In the genomic region with DNA sequence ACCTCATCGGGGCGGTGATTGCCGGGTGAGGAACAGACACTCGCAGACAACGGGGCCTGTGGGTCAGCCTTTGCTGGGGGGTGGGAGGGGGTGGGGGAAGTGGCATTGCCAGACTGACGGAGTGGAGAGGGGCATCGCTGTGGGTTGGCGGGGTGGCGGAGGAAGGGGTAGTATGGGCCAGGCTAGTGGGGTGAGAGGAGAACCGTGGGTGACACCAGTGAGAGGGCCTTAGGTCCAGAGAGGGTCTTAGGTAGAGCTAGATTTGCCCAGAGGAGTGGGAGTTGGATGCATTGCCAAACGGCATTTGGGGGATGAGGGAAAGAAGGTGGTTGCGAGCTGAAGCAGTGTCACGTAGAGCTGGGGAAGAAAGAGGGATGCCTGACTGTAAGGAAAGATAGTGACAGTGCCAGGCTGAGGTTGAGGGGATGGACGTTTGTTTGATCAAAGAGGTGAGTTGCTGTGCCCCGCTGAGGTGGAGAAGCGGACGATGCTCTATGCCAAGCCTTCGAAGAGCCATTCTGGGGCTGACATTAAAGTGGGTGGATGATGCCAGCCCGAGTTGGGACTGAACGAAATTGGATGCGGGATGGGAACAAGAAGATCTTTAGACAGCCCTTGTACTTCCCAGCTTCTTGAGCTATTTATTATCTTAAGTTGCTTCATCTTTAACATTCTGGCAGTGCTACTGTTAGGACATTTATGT, we compare ENCODE assay signal across 8 cellular contexts. TPM values are rescaled to one million over a fixed set of nuclear protein-coding genes. Genes with fewer than 3 reads are reported as not detected.
DNase-seq lines count a peak whose midpoint lies in the region; ATAC-seq and TF ChIP-seq lines count a peak whose summit lies in the region.

No MANE protein-coding gene starts in this region.

- no peaks in the 10 kb centered on the region for H3K9me2 ChIP-seq in OCI-LY7 (ENCODE audit: insufficient read depth, low read length)

- H3K4me3 ChIP-seq in OCI-LY7 (ENCODE audit: low read depth, low read length, poor library complexity, severe bottlenecking), result peak overlapping the region; percentile 84
- peak overlapping the region; percentile 99 for H3K4me3 ChIP-seq in endodermal cell (ENCODE audit: low read length)
- H3K4me3 ChIP-seq in neutrophil (ENCODE audit: low read depth in 1 of 2, low read length in 1 of 2), result peak overlapping the region; percentile 83 to 94

- H3K79me2 ChIP-seq in OCI-LY7 (ENCODE audit: insufficient read depth, low read depth, low read length), result peaks cover 76% of the 10 kb centered on the region

- BruUV-seq in Calu3 (replicated peaks; lab: Mats Ljungman, UMichigan) (no TSS peak), OCI-LY7 (replicated peaks; lab: Mats Ljungman, UMichigan) (no TSS peak)

- H3K4me1 ChIP-seq in OCI-LY7 (ENCODE audit: insufficient read depth, low read length, poor library complexity, severe bottlenecking) (peaks cover 31% of the 10 kb centered on the region), endodermal cell (ENCODE audit: control insufficient read depth, insufficient read depth, low read length) (no peaks in the 10 kb centered on the region), neutrophil (ENCODE audit: control insufficient read depth in 1 of 2, insufficient read depth in 1 of 2, low read depth in 1 of 2, low read length in 1 of 2) (peaks cover 36% of the 10 kb centered on the region in 2 experiments)

- H3K36me3 Mint-ChIP-seq in Calu3 (ENCODE audit: insufficient read depth, unreplicated experiment) (peaks cover 92% of the 10 kb centered on the region), endodermal cell (ENCODE audit: low read depth) (peaks cover 30% of the 10 kb centered on the region)

- intact Hi-C loops in Calu3 (cut with micrococcal nuclease; ENCODE audit: unreplicated experiment) (loop anchor here (1.0 kb wide), 1 partner anchor 235 kb away; a partner anchor contains a TSS), OCI-LY7 (cut with micrococcal nuclease; ENCODE audit: unreplicated experiment) (loop anchor here (2.0 kb wide), 1 partner anchor 212 kb away; a partner anchor contains a TSS), head of caudate nucleus (cut with DNase I) (no loop called here)

- H3K4me1 Mint-ChIP-seq in Calu3 (ENCODE audit: low read depth, unreplicated experiment), result peaks cover 34% of the 10 kb centered on the region
- peaks cover 16% of the 10 kb centered on the region for H3K4me1 Mint-ChIP-seq in endodermal cell

- TF ChIP-seq CTCF in Calu3 (IDR thresholded peaks at IDR 0.05; ENCODE audit: unreplicated experiment) (no peak), OCI-LY7 (conservative IDR thresholded peaks at IDR 0.05; ENCODE audit: low read length) (no peak), endodermal cell (conservative IDR thresholded peaks at IDR 0.05) (no peak), neutrophil (IDR thresholded peaks at IDR 0.05) (no peak)

- CTCF ChIA-PET in Calu3 (lab: Charles Lee) (interaction anchor here (0.7 to 3.1 kb wide), 9 partner anchors 19 to 250 kb away, joined by 3 to 27 read pairs (median 6); no protein-coding TSS in a partner anchor), OCI-LY7 (lab: Charles Lee; ENCODE audit: unreplicated experiment) (interaction anchor here (0.6 to 0.8 kb wide), 2 partner anchors 52 to 201 kb away, joined by 5 to 6 read pairs; no protein-coding TSS in a partner anchor)

- ATAC-seq in GM21360 (IDR thresholded peaks at IDR 0.05; ENCODE audit: unreplicated experiment), result no peak
- no peak for ATAC-seq in HG03196 (IDR thresholded peaks at IDR 0.05; ENCODE audit: unreplicated experiment)

- H3K27ac ChIP-seq in OCI-LY7 (ENCODE audit: low read depth, low read length, poor library complexity, severe bottlenecking), result peak overlapping the region; percentile 17
- H3K27ac ChIP-seq in endodermal cell (ENCODE audit: low read depth, low read length), result peak overlapping the region; percentile 79
- peak overlapping the region; percentile 93 for H3K27ac ChIP-seq in neutrophil

- H3K27me3 Mint-ChIP-seq in Calu3 (ENCODE audit: unreplicated experiment), result no peaks in the 10 kb centered on the region
- H3K27me3 Mint-ChIP-seq in endodermal cell (ENCODE audit: insufficient read depth), result no peaks in the 10 kb centered on the region

- H3K27ac Mint-ChIP-seq in Calu3 (ENCODE audit: unreplicated experiment) (peak overlapping the region; percentile 93), endodermal cell (peak overlapping the region; percentile 97)

- H2AFZ ChIP-seq in OCI-LY7 (ENCODE audit: low read length), result peak overlapping the region; percentile 42; the same call in 1 of the 2 replicates

- 15 to 19% methylated on average over 9 to 21 of the region's 21 CpGs for WGBS in endodermal cell (ENCODE audit: insufficient coverage in 1 of 2, insufficient read length in 1 of 2), 2 experiments

- H3K9me3 Mint-ChIP-seq in Calu3 (ENCODE audit: low read depth, unreplicated experiment) (no peaks in the 10 kb centered on the region), endodermal cell (no peaks in the 10 kb centered on the region)

- POLR2A ChIA-PET in OCI-LY7 (lab: Charles Lee), result interaction anchor here (0.6 to 2.7 kb wide), 17 partner anchors 8 to 639 kb away, joined by 3 to 18 read pairs (median 4); a partner anchor contains a TSS

- DNase-seq in Calu3 (no peak), OCI-LY7 (ENCODE audit: low spot score) (no peak), endodermal cell (no peak), head of caudate nucleus (no peak), cerebellar cortex (ENCODE audit: low spot score) (no peak)

- H3K36me3 ChIP-seq in OCI-LY7 (ENCODE audit: insufficient read depth, low read length) (peaks cover 43% of the 10 kb centered on the region), endodermal cell (ENCODE audit: control insufficient read depth, insufficient read depth, low read length) (peaks cover 44% of the 10 kb centered on the region), neutrophil (peaks cover 19% of the 10 kb centered on the region)

- H3K4me3 Mint-ChIP-seq in Calu3 (ENCODE audit: low read depth, unreplicated experiment) (peak overlapping the region; percentile 90), endodermal cell (peak overlapping the region; percentile 89)

- H3K27me3 ChIP-seq in endodermal cell (ENCODE audit: control insufficient read depth, insufficient read depth, low read length, poor library complexity, severe bottlenecking) (no peaks in the 10 kb centered on the region), neutrophil (no peaks in the 10 kb centered on the region)

- no peaks in the 10 kb centered on the region for H4K20me1 ChIP-seq in OCI-LY7 (ENCODE audit: insufficient read depth, low read length)

- H3K9ac ChIP-seq in endodermal cell (ENCODE audit: extremely low read depth, low read length, poor library complexity, severe bottlenecking), result peak overlapping the region; percentile 93

- no peaks in the 10 kb centered on the region for H3K9me3 ChIP-seq in OCI-LY7 (ENCODE audit: low read length)
- no peaks in the 10 kb centered on the region for H3K9me3 ChIP-seq in endodermal cell (ENCODE audit: control insufficient read depth, low read length)
- H3K9me3 ChIP-seq in neutrophil, result no peaks in the 10 kb centered on the region

- H3K4me2 ChIP-seq in OCI-LY7 (ENCODE audit: low read length), result peak overlapping the region; percentile 86

RNA-seq across cellular contexts. Expression of a gene that starts 0.6 kb away (rescaled TPM):
- total RNA-seq in Calu3 (2022), result 171 and 181 TPM in 2 replicates
- total RNA-seq in OCI-LY7 (2014; rRNA removed; shearing (Covaris generic)), result 73.0 and 78.7 TPM in 2 replicates
- 53.2 and 61.1 TPM in 2 replicates for total RNA-seq in OCI-LY7 (2022)
- total RNA-seq in endodermal cell, result 10 to 100 TPM; 59.8 to 81.5 TPM
- polyA plus RNA-seq in endodermal cell (2013, experiment 1 of 2), result 76.4 TPM
- polyA plus RNA-seq in endodermal cell (2013, experiment 2 of 2), result 68.8 TPM

RNA-seq across cellular contexts. Expression of a gene that starts 4.0 kb away (rescaled TPM):
- 21.0 and 25.1 TPM in 2 replicates for total RNA-seq in Calu3 (2022)
- 24.2 and 27.0 TPM in 2 replicates for total RNA-seq in OCI-LY7 (2014; rRNA removed; shearing (Covaris generic))
- 21.3 and 21.9 TPM in 2 replicates for total RNA-seq in OCI-LY7 (2022)
- total RNA-seq in endodermal cell, result 10 to 100 TPM; 11.9 to 14.0 TPM
- 18.8 TPM for polyA plus RNA-seq in endodermal cell (2013, experiment 1 of 2)
- polyA plus RNA-seq in endodermal cell (2013, experiment 2 of 2), result 20.2 TPM

RNA-seq across cellular contexts. Expression of a gene that starts 26.9 kb away (rescaled TPM):
- total RNA-seq in Calu3 (2022) (7.2 and 9.5 TPM in 2 replicates), OCI-LY7 (2022) (3.5 and 6.5 TPM in 2 replicates), endodermal cell (1 to 10 TPM; 2.0 to 2.4 TPM)
- 6.5 and 7.0 TPM in 2 replicates for total RNA-seq in OCI-LY7 (2014; rRNA removed; shearing (Covaris generic))
- polyA plus RNA-seq in endodermal cell (2013, experiment 1 of 2), result 2.9 TPM
- 2.7 TPM for polyA plus RNA-seq in endodermal cell (2013, experiment 2 of 2)

RNA-seq across cellular contexts. Expression of a gene that starts 41.8 kb away (rescaled TPM):
- total RNA-seq in Calu3 (2022), result 0.24 and 0.39 TPM in 2 replicates
- not detected in 2 replicates for total RNA-seq in OCI-LY7 (2014; rRNA removed; shearing (Covaris generic))
- not detected in 2 replicates for total RNA-seq in OCI-LY7 (2022)
- total RNA-seq in endodermal cell, result not detected
- polyA plus RNA-seq in endodermal cell (2013, experiment 1 of 2), result 0.25 TPM
- 0.33 TPM for polyA plus RNA-seq in endodermal cell (2013, experiment 2 of 2)

Comparison
In these comparisons a context has a peak if more than half of its experiments do, and no peak if none do; other contexts are left out.
1. H3K27ac ChIP-seq: peak in every context shown above with its lines; median percentile 93 in neutrophil; 79 in endodermal cell; 17 in OCI-LY7.